Comparison of ENCODE assay signal across 1 cellular context in the genomic region with DNA sequence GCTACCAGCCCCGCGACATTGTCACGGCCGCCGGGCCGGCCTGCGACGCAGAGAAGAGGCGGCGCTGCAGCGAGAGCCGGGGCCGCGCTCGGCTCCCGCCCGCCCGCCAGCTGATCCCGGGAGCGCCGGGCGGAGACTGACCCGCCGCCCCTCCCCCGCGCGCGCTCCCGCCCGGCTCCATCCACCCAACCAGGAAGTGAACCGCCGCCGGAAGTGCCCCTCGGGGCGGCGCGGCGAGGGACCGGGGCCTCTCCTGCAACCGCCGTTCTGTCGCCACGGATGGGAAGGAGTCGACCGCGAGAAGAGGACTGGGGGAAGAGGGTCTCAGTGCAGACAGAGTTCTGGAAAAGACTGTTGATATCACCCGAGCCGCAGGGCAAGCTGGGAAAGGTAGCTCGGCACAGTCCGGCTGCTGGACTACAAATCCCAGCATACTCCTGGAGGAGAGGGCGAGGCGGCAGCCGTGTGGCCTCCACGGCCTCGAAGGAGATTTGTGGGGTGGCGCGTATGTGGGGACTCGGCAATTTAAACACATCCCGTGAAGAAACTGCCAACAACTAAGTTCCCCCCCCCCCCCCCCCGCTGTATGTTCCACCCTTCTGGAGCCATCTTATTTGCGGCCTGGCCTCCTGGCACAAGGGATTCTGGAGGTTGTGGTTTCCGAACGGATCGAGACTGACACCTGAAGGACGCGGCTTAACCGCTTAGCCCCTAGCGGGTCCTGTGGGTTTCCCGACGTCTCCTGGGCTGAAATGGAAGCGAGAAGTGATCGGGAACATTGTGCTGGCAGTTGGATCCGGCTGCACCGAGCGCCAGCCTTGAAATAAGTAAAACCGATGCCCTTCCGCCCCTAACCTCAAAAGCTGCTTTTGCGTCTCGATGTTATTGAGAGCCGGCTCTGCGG.
TF ChIP-seq lines count a peak whose summit lies in the region.

AAK1 (minus strand) TSS at position 138 of the 904 bp plus-strand sequence. CDS start 699 bp downstream, outside the sequence.

TF ChIP-seq in K562, 482 proteins besides CTCF, POLR2A, EP300 and RAD21 (continued from another document and continues in another):
- TF ChIP-seq ZBTB12 (CRISPR knock-in tag; IDR thresholded peaks at IDR 0.05): no peak
- no peak for TF ChIP-seq ZNF41 (CRISPR knock-in tag; conservative IDR thresholded peaks at IDR 0.05)
- TF ChIP-seq, protein P1, sequence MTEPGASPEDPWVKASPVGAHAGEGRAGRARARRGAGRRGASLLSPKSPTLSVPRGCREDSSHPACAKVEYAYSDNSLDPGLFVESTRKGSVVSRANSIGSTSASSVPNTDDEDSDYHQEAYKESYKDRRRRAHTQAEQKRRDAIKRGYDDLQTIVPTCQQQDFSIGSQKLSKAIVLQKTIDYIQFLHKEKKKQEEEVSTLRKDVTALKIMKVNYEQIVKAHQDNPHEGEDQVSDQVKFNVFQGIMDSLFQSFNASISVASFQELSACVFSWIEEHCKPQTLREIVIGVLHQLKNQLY (CRISPR knock-in tag; conservative IDR thresholded peaks at IDR 0.05): no peak
- no peak for TF ChIP-seq HEY1 (CRISPR knock-in tag; IDR thresholded peaks at IDR 0.05; ENCODE audit: borderline replicate concordance)
- TF ChIP-seq RBM22 (IDR thresholded peaks at IDR 0.05; ENCODE audit: low read depth, low read length, poor library complexity, severe bottlenecking): no peak
- TF ChIP-seq CBX3 (IDR thresholded peaks at IDR 0.05; ENCODE audit: borderline replicate concordance in 1 of 2, low read length in 2 of 2): no peak
- peak; percentile 78 for TF ChIP-seq CXXC5 (CRISPR knock-in tag; IDR thresholded peaks at IDR 0.05)
- TF ChIP-seq RAD51 (IDR thresholded peaks at IDR 0.05; ENCODE audit: borderline replicate concordance, low read depth): no peak
- TF ChIP-seq HMGXB4 (CRISPR knock-in tag; IDR thresholded peaks at IDR 0.05): no peak
- TF ChIP-seq, protein P2, sequence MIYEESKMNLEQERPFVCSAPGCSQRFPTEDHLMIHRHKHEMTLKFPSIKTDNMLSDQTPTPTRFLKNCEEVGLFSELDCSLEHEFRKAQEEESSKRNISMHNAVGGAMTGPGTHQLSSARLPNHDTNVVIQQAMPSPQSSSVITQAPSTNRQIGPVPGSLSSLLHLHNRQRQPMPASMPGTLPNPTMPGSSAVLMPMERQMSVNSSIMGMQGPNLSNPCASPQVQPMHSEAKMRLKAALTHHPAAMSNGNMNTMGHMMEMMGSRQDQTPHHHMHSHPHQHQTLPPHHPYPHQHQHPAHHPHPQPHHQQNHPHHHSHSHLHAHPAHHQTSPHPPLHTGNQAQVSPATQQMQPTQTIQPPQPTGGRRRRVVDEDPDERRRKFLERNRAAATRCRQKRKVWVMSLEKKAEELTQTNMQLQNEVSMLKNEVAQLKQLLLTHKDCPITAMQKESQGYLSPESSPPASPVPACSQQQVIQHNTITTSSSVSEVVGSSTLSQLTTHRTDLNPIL (CRISPR knock-in tag; IDR thresholded peaks at IDR 0.05): no peak
- no peak for TF ChIP-seq HNRNPL (IDR thresholded peaks at IDR 0.05; ENCODE audit: low read depth, low read length)
- TF ChIP-seq SMARCC2 (IDR thresholded peaks at IDR 0.05; ENCODE audit: low read depth): no peak; the same call in 1 of the 2 replicates
- TF ChIP-seq TSC22D4 (tag; IDR thresholded peaks at IDR 0.05): no peak
- TF ChIP-seq ETV5 (CRISPR knock-in tag; IDR thresholded peaks at IDR 0.05; ENCODE audit: low read depth): peak; percentile 88
- TF ChIP-seq KLF1 (tag; IDR thresholded peaks at IDR 0.05): peak; percentile 28; the same call in 1 of the 2 replicates
- TF ChIP-seq, protein P3, sequence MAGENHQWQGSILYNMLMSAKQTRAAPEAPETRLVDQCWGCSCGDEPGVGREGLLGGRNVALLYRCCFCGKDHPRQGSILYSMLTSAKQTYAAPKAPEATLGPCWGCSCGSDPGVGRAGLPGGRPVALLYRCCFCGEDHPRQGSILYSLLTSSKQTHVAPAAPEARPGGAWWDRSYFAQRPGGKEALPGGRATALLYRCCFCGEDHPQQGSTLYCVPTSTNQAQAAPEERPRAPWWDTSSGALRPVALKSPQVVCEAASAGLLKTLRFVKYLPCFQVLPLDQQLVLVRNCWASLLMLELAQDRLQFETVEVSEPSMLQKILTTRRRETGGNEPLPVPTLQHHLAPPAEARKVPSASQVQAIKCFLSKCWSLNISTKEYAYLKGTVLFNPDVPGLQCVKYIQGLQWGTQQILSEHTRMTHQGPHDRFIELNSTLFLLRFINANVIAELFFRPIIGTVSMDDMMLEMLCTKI (IDR thresholded peaks at IDR 0.05; ENCODE audit: partially characterized antibody): no peak
- TF ChIP-seq GATAD2B (IDR thresholded peaks at IDR 0.05; ENCODE audit: borderline replicate concordance): peak; percentile 81; the same call in 1 of the 2 replicates
- TF ChIP-seq EP400 (IDR thresholded peaks at IDR 0.05): peak; percentile 86
- TF ChIP-seq ZNF778 (CRISPR knock-in tag; IDR thresholded peaks at IDR 0.05): no peak
- TF ChIP-seq ZNF699 (CRISPR knock-in tag; IDR thresholded peaks at IDR 0.05; ENCODE audit: insufficient replicate concordance): no peak
- no peak for TF ChIP-seq ZNF280A (IDR thresholded peaks at IDR 0.05; ENCODE audit: low read depth, partially characterized antibody)
- TF ChIP-seq RUNX1 (IDR thresholded peaks at IDR 0.05; ENCODE audit: low read depth): no peak
- TF ChIP-seq ZNF408 (CRISPR knock-in tag; IDR thresholded peaks at IDR 0.05; ENCODE audit: low read depth): no peak
- TF ChIP-seq OTX1 (CRISPR knock-in tag; IDR thresholded peaks at IDR 0.05): peak; percentile 37; the same call in 1 of the 2 replicates
- no peak for TF ChIP-seq ZNF407 (IDR thresholded peaks at IDR 0.05; ENCODE audit: low read depth)
- TF ChIP-seq HMG20A (CRISPR knock-in tag; conservative IDR thresholded peaks at IDR 0.05): no peak
- no peak for TF ChIP-seq MXD1 (CRISPR knock-in tag; IDR thresholded peaks at IDR 0.05; ENCODE audit: borderline replicate concordance, poor library complexity, severe bottlenecking)
- TF ChIP-seq MEF2A (IDR thresholded peaks at IDR 0.05; ENCODE audit: control insufficient read depth, low read depth, low read length): no peak
- no peak for TF ChIP-seq ZNF232 (CRISPR knock-in tag; IDR thresholded peaks at IDR 0.05)
- TF ChIP-seq ZNF384 (IDR thresholded peaks at IDR 0.05; ENCODE audit: low read depth, low read length): no peak
- peak; percentile 95 for TF ChIP-seq RBFOX2 (IDR thresholded peaks at IDR 0.05; ENCODE audit: low read depth, low read length)
- no peak for TF ChIP-seq CEBPB (tag; IDR thresholded peaks at IDR 0.05)
- no peak for TF ChIP-seq TGIF2 (CRISPR knock-in tag; IDR thresholded peaks at IDR 0.05)
- TF ChIP-seq MNT (conservative IDR thresholded peaks at IDR 0.05): peak; percentile 62 to 87
